In the genomic region with DNA sequence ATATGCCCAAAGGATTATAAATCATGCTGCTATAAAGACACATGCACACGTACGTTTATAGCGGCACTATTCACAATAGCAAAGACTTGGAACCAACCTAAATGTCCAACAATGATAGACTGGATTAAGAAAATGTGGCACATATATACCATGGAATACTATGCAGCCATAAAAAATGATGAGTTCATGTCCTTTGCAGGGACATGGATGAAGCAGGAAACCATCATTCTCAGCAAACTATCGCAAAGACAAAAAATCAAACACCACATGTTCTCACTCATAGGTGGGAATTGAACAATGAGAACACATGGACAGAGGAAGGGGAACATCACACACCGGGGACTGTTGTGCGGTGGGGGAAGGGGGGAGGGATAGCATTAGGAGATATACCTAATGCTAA, we compare ENCODE assay signal across 6 cellular contexts. TPM values are rescaled to one million over a fixed set of nuclear protein-coding genes. Genes with fewer than 3 reads are reported as not detected.
"Had no signal": no experiment of that assay in that cellular context is flagged by ENCODE, and none has a peak within 500 bp of the region (broad histone marks: within the 10 kb centered on the region; RNA-seq: fewer than 3 reads in every experiment).

No MANE protein-coding gene starts in this region.

RNA-seq across cellular contexts. Expression of a gene that starts 51.3 kb away (rescaled TPM):
- total RNA-seq: OCI-LY7, PC-3, PC-9, RPMI7951, SJCRH30, SK-MEL-5 had no signal
